9 cellular contexts compared by ENCODE assay signal in genomic region chr10:79318369-79318768, GRCh38. TPM values are rescaled to one million over a fixed set of nuclear protein-coding genes. Genes with fewer than 3 reads are reported as not detected.
DNase-seq lines count a peak whose midpoint lies in the region; ATAC-seq and TF ChIP-seq lines count a peak whose summit lies in the region.
"Had no signal": no experiment of that assay in that cellular context is flagged by ENCODE, and none has a peak within 500 bp of the region (broad histone marks: within the 10 kb centered on the region; RNA-seq: fewer than 3 reads in every experiment).

No MANE protein-coding gene starts in this region.

- H3K23ac ChIP-seq in neuronal stem cell (ENCODE audit: low read depth, low read length, poor library complexity): peak overlapping the region; percentile 27

- POLR2A ChIA-PET in activated naive CD8-positive, alpha-beta T cell treated with anti-CD3 and anti-CD28 coated beads, Interleukin-2, amount 10 ng/mL, durations not matched to agents 7 days and 5 days (lab: Charles Lee): interaction anchor here (1.0 to 11.1 kb wide), 6 partner anchors 24 to 183 kb away, joined by 3 to 108 read pairs (median 4); partner anchors contain the start of gene PPIF

- no peak overlapping the region for H3K14ac ChIP-seq in neuronal stem cell (ENCODE audit: low read length)

- WGBS in neuronal stem cell (ENCODE audit: extremely low coverage in 2 of 2, insufficient read length in 2 of 2, insufficient replicate concordance in 1 of 2), 2 donors: no CpG with 5 or more reads among the region's 5 CpGs

- peak overlapping the region; percentile 71 for H3K9ac ChIP-seq in Loucy (ENCODE audit: low read depth, low read length, poor library complexity, severe bottlenecking)
- H3K9ac ChIP-seq in neuronal stem cell (ENCODE audit: low read depth, low read length, poor library complexity): no peak overlapping the region

- H2AFZ ChIP-seq in Loucy (ENCODE audit: low read length) (no peak overlapping the region), neuronal stem cell (ENCODE audit: low read length) (no peak overlapping the region)

- H3K27me3 ChIP-seq in Loucy (ENCODE audit: insufficient read depth, low read length, poor library complexity, severe bottlenecking) (no peaks in the 10 kb centered on the region), neuronal stem cell (ENCODE audit: control insufficient read depth in 3 of 3, insufficient read depth in 3 of 3, low read depth in 1 of 3, low read length in 3 of 3) (no peaks in the 10 kb centered on the region)

- no peak for ATAC-seq in activated naive CD8-positive, alpha-beta T cell treated with anti-CD3 and anti-CD28 coated beads, Interleukin-2, amount 10 ng/mL, durations not matched to agents 7 days and 5 days (ENCODE audit: low read depth)
- ATAC-seq in HG02973 (IDR thresholded peaks at IDR 0.05; ENCODE audit: unreplicated experiment): no peak

- H3K4me3 ChIP-seq in Loucy (ENCODE audit: low read length, poor library complexity, severe bottlenecking) (peak overlapping the region; percentile 67), neuronal stem cell (ENCODE audit: low read length in 2 of 2) (no peak overlapping the region)

- no peak overlapping the region for H4K8ac ChIP-seq in neuronal stem cell (ENCODE audit: low read depth, low read length)

- H3K4me3 Mint-ChIP-seq in activated naive CD8-positive, alpha-beta T cell treated with anti-CD3 and anti-CD28 coated beads, Interleukin-2, amount 10 ng/mL, durations not matched to agents 7 days and 5 days: peak overlapping the region; percentile 81

- no peak overlapping the region for H4K91ac ChIP-seq in neuronal stem cell (ENCODE audit: low read depth, low read length, poor library complexity)

- peaks cover 12% of the 10 kb centered on the region for H3F3A ChIP-seq in Loucy (ENCODE audit: low read depth)

- H3K9me3 ChIP-seq in Loucy (ENCODE audit: insufficient read depth, low read depth, low read length) (no peaks in the 10 kb centered on the region), neuronal stem cell (replicated peaks in 1 of 2; ENCODE audit: control insufficient read depth in 2 of 2, insufficient read depth in 1 of 2, low read depth in 1 of 2, low read length in 2 of 2) (peaks cover 0 to 3% of the 10 kb centered on the region in 2 donors)

- no peaks in the 10 kb centered on the region for H3K9me2 ChIP-seq in Loucy (replicated peaks; ENCODE audit: low read depth, low read length)

- no peak overlapping the region for H2BK12ac ChIP-seq in neuronal stem cell (ENCODE audit: low read length)

- H3K36me3 ChIP-seq in Loucy (ENCODE audit: insufficient read depth, low read length) (peaks cover 12% of the 10 kb centered on the region; the same call in 1 of the 2 replicates), neuronal stem cell (replicated peaks in 1 of 2; ENCODE audit: control insufficient read depth in 2 of 2, insufficient read depth in 2 of 2, low read length in 2 of 2) (peaks cover 8 to 28% of the 10 kb centered on the region in 2 donors)

- H3K27ac ChIP-seq in neuronal stem cell (replicated peaks; ENCODE audit: low read length): no peak overlapping the region
- H3K27ac ChIP-seq: VCaP had no signal

- H4K20me1 ChIP-seq in Loucy (ENCODE audit: insufficient read depth, low read length, poor library complexity, severe bottlenecking): no peaks in the 10 kb centered on the region

- no peak overlapping the region for H2AK5ac ChIP-seq in neuronal stem cell (ENCODE audit: low read depth, low read length)

- H3K79me2 ChIP-seq in Loucy (ENCODE audit: insufficient read depth, low read length): no peaks in the 10 kb centered on the region

- H3K4me2 ChIP-seq in Loucy (ENCODE audit: low read depth, low read length, poor library complexity, severe bottlenecking) (peak overlapping the region; percentile 87), neuronal stem cell (ENCODE audit: insufficient read depth, low read length, poor library complexity, severe bottlenecking) (no peak overlapping the region)

- H3K4ac ChIP-seq in neuronal stem cell (ENCODE audit: low read length): no peak overlapping the region

- peaks cover 75% of the 10 kb centered on the region for H3K4me1 ChIP-seq in Loucy (ENCODE audit: insufficient read depth, low read length, poor library complexity, severe bottlenecking)
- H3K4me1 ChIP-seq in neuronal stem cell (ENCODE audit: control insufficient read depth in 2 of 2, insufficient read depth in 1 of 2, low read depth in 1 of 2, low read length in 2 of 2): peaks cover 18 to 21% of the 10 kb centered on the region in 2 donors

- TF ChIP-seq CTCF in Loucy (conservative IDR thresholded peaks at IDR 0.05; ENCODE audit: low read length): no peak

- H3K4me1 Mint-ChIP-seq in activated naive CD8-positive, alpha-beta T cell treated with anti-CD3 and anti-CD28 coated beads, Interleukin-2, amount 10 ng/mL, durations not matched to agents 7 days and 5 days: peaks cover 65% of the 10 kb centered on the region

- no peak overlapping the region for H2BK15ac ChIP-seq in neuronal stem cell (ENCODE audit: low read length)

- H3K27ac Mint-ChIP-seq in activated naive CD8-positive, alpha-beta T cell treated with anti-CD3 and anti-CD28 coated beads, Interleukin-2, amount 10 ng/mL, durations not matched to agents 7 days and 5 days: peak overlapping the region; percentile 84

- no peaks in the 10 kb centered on the region for H3K27me3 Mint-ChIP-seq in activated naive CD8-positive, alpha-beta T cell treated with anti-CD3 and anti-CD28 coated beads, Interleukin-2, amount 10 ng/mL, durations not matched to agents 7 days and 5 days

- no peaks in the 10 kb centered on the region for H3K79me1 ChIP-seq in neuronal stem cell (ENCODE audit: low read depth, low read length)

- peaks cover 11% of the 10 kb centered on the region for H3K9me3 Mint-ChIP-seq in activated naive CD8-positive, alpha-beta T cell treated with anti-CD3 and anti-CD28 coated beads, Interleukin-2, amount 10 ng/mL, durations not matched to agents 7 days and 5 days

- no peak overlapping the region for H3K18ac ChIP-seq in neuronal stem cell (ENCODE audit: low read length)

- H2BK120ac ChIP-seq in neuronal stem cell (ENCODE audit: low read depth, low read length): no peak overlapping the region

- H2BK5ac ChIP-seq in neuronal stem cell (ENCODE audit: low read length): no peak overlapping the region

- DNase-seq in CMK (ENCODE audit: low read depth) (peak; percentile 98), neuronal stem cell (ENCODE audit: low spot score) (no peak), AML-193 (lab: John Stamatoyannopoulos, UW) (no peak), hippocampal formation (lab: John Stamatoyannopoulos, UW) (no peak)
- no peak for DNase-seq in activated naive CD8-positive, alpha-beta T cell treated with anti-CD3 and anti-CD28 coated beads, Interleukin-2, amount 10 ng/mL, durations not matched to agents 7 days and 5 days
- DNase-seq: NCI-H1694 treated with DMSO at 0.1 percent for 48 hours had no signal

- H3K36me3 Mint-ChIP-seq in activated naive CD8-positive, alpha-beta T cell treated with anti-CD3 and anti-CD28 coated beads, Interleukin-2, amount 10 ng/mL, durations not matched to agents 7 days and 5 days: peaks cover 15% of the 10 kb centered on the region

RNA-seq across cellular contexts. Expression of gene PPIF, which starts 28.9 kb away (rescaled TPM):
- total RNA-seq in activated naive CD8-positive, alpha-beta T cell treated with anti-CD3 and anti-CD28 coated beads, Interleukin-2, amount 10 ng/mL, durations not matched to agents 7 days and 5 days: 10 to 100 TPM; 56.9 to 57.0 TPM
- 42.1 TPM for polyA plus RNA-seq in neuronal stem cell (2013, experiment 1 of 2)
- polyA plus RNA-seq in neuronal stem cell (2013, experiment 2 of 2): 42.3 TPM
